In genomic region chr18:58097907-58098166, GRCh38 we compare ENCODE assay signal across 12 cellular contexts.
"Had no signal": no experiment of that assay in that cellular context is flagged by ENCODE, and none has a peak within 500 bp of the region (broad histone marks: within the 10 kb centered on the region; RNA-seq: fewer than 3 reads in every experiment).

No MANE protein-coding gene starts in this region.

- H3K27ac Mint-ChIP-seq: activated naive CD8-positive, alpha-beta T cell had no signal

- ATAC-seq: gastrocnemius medialis had no signal

- H3K9me3 Mint-ChIP-seq: neural crest cell had no signal

- H3K36me3 ChIP-seq: gastrocnemius medialis, ovary had no signal

- H3K36me3 Mint-ChIP-seq: activated naive CD8-positive, alpha-beta T cell had no signal

- H3K27me3 ChIP-seq: gastrocnemius medialis, ovary had no signal

- H3K4me3 ChIP-seq: gastrocnemius medialis, ovary had no signal

- FAIRE-seq: bronchial epithelial cell, kidney, small intestine had no signal

- DNase-seq: activated CD4-positive, alpha-beta T cell treated with anti-CD3 and anti-CD28 coated beads for 1 hour; activated CD4-positive, alpha-beta T cell treated with anti-CD3 and anti-CD28 coated beads, Interleukin-2, amount 50 U/mL, for 48 hours; activated gamma-delta T cell; activated T-cell treated with anti-CD3 and anti-CD28 coated beads, Interleukin-2, amount 50 U/mL, for 48 hours; gastrocnemius medialis; kidney; left ventricle myocardium superior; ovary had no signal

- H3K27me3 Mint-ChIP-seq: activated naive CD8-positive, alpha-beta T cell had no signal

- H3K27ac ChIP-seq: gastrocnemius medialis, ovary had no signal

- H3K9me3 ChIP-seq: gastrocnemius medialis, ovary had no signal

- H3K4me3 Mint-ChIP-seq: activated naive CD8-positive, alpha-beta T cell; neural crest cell had no signal
